Comparison of ENCODE assay signal across 24 cellular contexts in genomic region chr17:40996829-40997228, GRCh38. TPM values are rescaled to one million over a fixed set of nuclear protein-coding genes. Genes with fewer than 3 reads are reported as not detected.
A peak's percentile ranks its signal among the peaks of the same experiment; 100 is the strongest.
DNase-seq lines count a peak whose midpoint lies in the region; ATAC-seq, FAIRE-seq and TF ChIP-seq lines count a peak whose summit lies in the region.
"Had no signal": no experiment of that assay in that cellular context is flagged by ENCODE, and none has a peak within 500 bp of the region (broad histone marks: within the 10 kb centered on the region; RNA-seq: fewer than 3 reads in every experiment).

No MANE protein-coding gene starts in this region.

- no peaks in the 10 kb centered on the region for H3K9me3 Mint-ChIP-seq in astrocyte (ENCODE audit: unreplicated experiment)
- H3K9me3 Mint-ChIP-seq: CD8-positive, alpha-beta T cell; GM23338; HFFc6 had no signal

- TF ChIP-seq POLR2A in uterus (IDR thresholded peaks at IDR 0.05) = no peak

- peaks cover 7% of the 10 kb centered on the region for H3K4me1 Mint-ChIP-seq in astrocyte (ENCODE audit: low read depth, unreplicated experiment)
- H3K4me1 Mint-ChIP-seq: B cell; CD4-positive, CD25-positive, alpha-beta regulatory T cell had no signal

- no peak overlapping the region for H3K27ac Mint-ChIP-seq in astrocyte (ENCODE audit: unreplicated experiment)
- H3K27ac Mint-ChIP-seq: B cell; CD4-positive, CD25-positive, alpha-beta regulatory T cell; CD8-positive, alpha-beta T cell; GM23338; HFFc6 had no signal

- no peak for FAIRE-seq in astrocyte (lab: Jason Lieb, UNC)
- FAIRE-seq: A204.1, GM12891, GM18507 had no signal

- H3K4me2 ChIP-seq in astrocyte (ENCODE audit: low read length) = peak overlapping the region; percentile 35
- H3K4me2 ChIP-seq: BLaER1, GM23338 had no signal

- no peaks in the 10 kb centered on the region for H3K4me1 ChIP-seq in astrocyte (ENCODE audit: insufficient read depth, low read length)
- no peaks in the 10 kb centered on the region for H3K4me1 ChIP-seq in uterus
- H3K4me1 ChIP-seq: BLaER1, HAP-1 had no signal

- no peaks in the 10 kb centered on the region for H3K79me2 ChIP-seq in astrocyte (ENCODE audit: insufficient read depth, low read length)

- H3K36me3 ChIP-seq in astrocyte (ENCODE audit: insufficient read depth, low read length) = no peaks in the 10 kb centered on the region
- no peaks in the 10 kb centered on the region for H3K36me3 ChIP-seq in uterus
- H3K36me3 ChIP-seq: BLaER1, HAP-1 had no signal

- TF ChIP-seq CTCF in astrocyte (IDR thresholded peaks at IDR 0.05; ENCODE audit: insufficient read depth, low read depth, low read length) = no peak
- no peak for TF ChIP-seq CTCF in uterus (IDR thresholded peaks at IDR 0.05)

- no peak overlapping the region for H3K27ac ChIP-seq in astrocyte (ENCODE audit: low read depth, low read length)
- no peak overlapping the region for H3K27ac ChIP-seq in uterus
- H3K27ac ChIP-seq: BLaER1, C4-2B had no signal

- H3K4me3 ChIP-seq in astrocyte (ENCODE audit: insufficient read depth, low read depth, low read length) (no peak overlapping the region), uterus (no peak overlapping the region)
- H3K4me3 ChIP-seq: BLaER1, GM23338, HAP-1 had no signal

- DNase-seq in ELR (ENCODE audit: low read depth) (peak; percentile 19), HCEC 1CT (peak; percentile 9), M059J (ENCODE audit: low read depth) (peak; percentile 79), astrocyte (ENCODE audit: low read depth) (peak; percentile 37), SHP77 (lab: John Stamatoyannopoulos, UW) (no peak), left cardiac atrium (no peak), uterus (no peak)
- no peak for DNase-seq in stimulated activated CD4-positive, alpha-beta T cell treated with anti-CD3 and anti-CD28 coated beads, Interleukin-1b, Interleukin-23, amount 100 ng/mL, for 48 hours
- DNase-seq: Caco-2; CD4-positive, CD25-positive, alpha-beta regulatory T cell; CD8-positive, alpha-beta T cell; DMS153; DND-41; GDM1; HFFc6 had no signal

- no peak overlapping the region for H2AFZ ChIP-seq in astrocyte (ENCODE audit: low read depth, low read length)
- H2AFZ ChIP-seq: GM23338 had no signal

- H3K9ac ChIP-seq in astrocyte (ENCODE audit: low read length) = no peak overlapping the region
- H3K9ac ChIP-seq: BLaER1 had no signal

- no peak for ATAC-seq in left cardiac atrium
- ATAC-seq: CD8-positive, alpha-beta T cell; GM23338 had no signal

- intact Hi-C loops in left cardiac atrium (cut with DNase I) = no loop called here
- intact Hi-C loops in uterus (cut with DNase I; ENCODE audit: low total_unique reads) = no loop called here

- no peaks in the 10 kb centered on the region for H4K20me1 ChIP-seq in astrocyte (ENCODE audit: insufficient read depth, low read length)
- H4K20me1 ChIP-seq: BLaER1 had no signal

- no peaks in the 10 kb centered on the region for H3K27me3 Mint-ChIP-seq in astrocyte (ENCODE audit: low read depth, unreplicated experiment)

- no peaks in the 10 kb centered on the region for H3K36me3 Mint-ChIP-seq in astrocyte (ENCODE audit: low read depth, unreplicated experiment)
- H3K36me3 Mint-ChIP-seq: CD4-positive, CD25-positive, alpha-beta regulatory T cell; CD8-positive, alpha-beta T cell had no signal

- no peak overlapping the region for H3K4me3 Mint-ChIP-seq in astrocyte (ENCODE audit: unreplicated experiment)
- H3K4me3 Mint-ChIP-seq: B cell; CD4-positive, CD25-positive, alpha-beta regulatory T cell; CD8-positive, alpha-beta T cell; GM23338; HFFc6 had no signal

- no peaks in the 10 kb centered on the region for H3K9me3 ChIP-seq in astrocyte (ENCODE audit: insufficient read depth, low read depth, low read length)
- H3K9me3 ChIP-seq in uterus = no peaks in the 10 kb centered on the region
- H3K9me3 ChIP-seq: BLaER1, HAP-1 had no signal

- H3K27me3 ChIP-seq in astrocyte (ENCODE audit: insufficient read depth, low read length) = no peaks in the 10 kb centered on the region
- H3K27me3 ChIP-seq in uterus = no peaks in the 10 kb centered on the region
- H3K27me3 ChIP-seq: BLaER1 had no signal

RNA-seq across cellular contexts. Expression of gene KRTAP3-3, which starts 2.9 kb away (rescaled TPM):
- total RNA-seq in M059J (2014; rRNA removed; shearing (Covaris generic)) = 0.22 TPM in 1 of 2 replicates, not detected in the other
- total RNA-seq in astrocyte = not detected in 2 replicates
- total RNA-seq in left cardiac atrium = not detected
- total RNA-seq in uterus = not detected
- total RNA-seq: B cell; Caco-2; CD4-positive, CD25-positive, alpha-beta regulatory T cell; CD8-positive, alpha-beta T cell; GM23338; H4; HFFc6 had no signal

RNA-seq across cellular contexts. Expression of gene KRTAP3-2, which starts 2.9 kb away (rescaled TPM):
- total RNA-seq in M059J (2014; rRNA removed; shearing (Covaris generic)) = not detected in 2 replicates
- total RNA-seq in astrocyte (not detected in 2 replicates), left cardiac atrium (not detected), uterus (not detected)
- total RNA-seq: B cell; Caco-2; CD4-positive, CD25-positive, alpha-beta regulatory T cell; CD8-positive, alpha-beta T cell; GM23338; H4; HFFc6 had no signal

RNA-seq across cellular contexts. Expression of gene KRTAP3-1, which starts 12.1 kb away (rescaled TPM):
- total RNA-seq in M059J (2014; rRNA removed; shearing (Covaris generic)) = 0.64 and 0.71 TPM in 2 replicates
- total RNA-seq in astrocyte = not detected in 2 replicates
- not detected for total RNA-seq in left cardiac atrium
- total RNA-seq in uterus = not detected
- total RNA-seq: B cell; CD4-positive, CD25-positive, alpha-beta regulatory T cell; CD8-positive, alpha-beta T cell; GM23338; H4 had no signal

RNA-seq across cellular contexts. Expression of gene KRT40, which starts 12.7 kb away (rescaled TPM):
- total RNA-seq in M059J (2014; rRNA removed; shearing (Covaris generic)) = not detected in 2 replicates
- total RNA-seq in astrocyte (not detected in 2 replicates), left cardiac atrium (not detected), uterus (under 1 TPM in 1 of 4 donors, not detected in 3; 0.21 TPM)
- total RNA-seq: B cell; Caco-2; CD4-positive, CD25-positive, alpha-beta regulatory T cell; CD8-positive, alpha-beta T cell; GM23338; H4; HFFc6 had no signal

RNA-seq across cellular contexts. Expression of gene KRT39, which starts 30.1 kb away (rescaled TPM):
- total RNA-seq in M059J (2014; rRNA removed; shearing (Covaris generic)) = 0.20 TPM in 1 of 2 replicates, not detected in the other
- total RNA-seq in astrocyte = not detected in 2 replicates
- not detected for total RNA-seq in left cardiac atrium
- total RNA-seq in uterus = not detected
- total RNA-seq: B cell; Caco-2; CD4-positive, CD25-positive, alpha-beta regulatory T cell; CD8-positive, alpha-beta T cell; GM23338; H4; HFFc6 had no signal

Comparison
In these comparisons a context has a peak if more than half of its experiments do, and no peak if none do; other contexts are left out.
1. DNase-seq: peak in ELR (single experiment), HCEC 1CT (single experiment), M059J (single experiment) and astrocyte (single experiment); none in SHP77 (0 of 2), left cardiac atrium (single experiment), stimulated activated CD4-positive, alpha-beta T cell treated with anti-CD3 and anti-CD28 coated beads, Interleukin-1b, Interleukin-23, amount 100 ng/mL, for 48 hours (single experiment) and uterus (0 of 2).